Comparison of ENCODE assay signal across 11 cellular contexts in the genomic region with DNA sequence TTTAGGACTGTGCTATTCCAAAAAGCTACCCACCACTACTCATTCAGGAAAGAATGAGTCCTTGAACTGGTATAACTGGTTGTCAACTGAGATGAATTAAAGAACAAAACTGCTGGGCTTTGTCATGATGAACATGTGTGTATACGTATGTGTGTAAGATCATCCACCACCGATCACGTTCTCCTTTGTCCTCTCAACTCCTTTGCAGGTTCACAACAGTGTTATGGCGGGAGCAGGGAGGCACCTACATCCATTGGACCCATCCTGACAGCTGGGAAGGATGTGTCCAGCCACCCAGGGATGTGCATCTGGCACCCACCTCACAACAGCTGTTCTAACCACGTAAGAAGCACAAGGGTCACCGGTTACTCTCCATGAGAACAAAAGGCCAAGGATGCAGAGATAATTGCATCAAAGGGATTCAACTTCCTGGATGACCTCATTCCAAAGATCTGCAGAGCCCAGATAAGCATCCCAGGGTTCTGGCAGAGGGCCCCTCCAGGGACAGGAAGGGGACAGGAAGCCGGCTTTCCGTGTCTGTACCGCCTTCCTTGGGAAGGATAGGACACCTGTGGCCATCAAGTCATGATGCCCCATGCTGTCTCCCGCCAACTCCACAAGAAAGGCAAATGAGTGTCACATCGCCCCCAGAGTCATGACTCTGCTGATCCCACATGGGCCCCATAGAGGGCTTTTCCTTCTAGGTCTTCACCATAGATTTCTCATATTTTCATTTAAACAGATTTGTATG.
DNase-seq lines count a peak whose midpoint lies in the region; ATAC-seq, FAIRE-seq and TF ChIP-seq lines count a peak whose summit lies in the region.
"Had no signal": no experiment of that assay in that cellular context is flagged by ENCODE, and none has a peak within 500 bp of the region (broad histone marks: within the 10 kb centered on the region; RNA-seq: fewer than 3 reads in every experiment).

No MANE protein-coding gene starts in this region.

- DNase-seq in NCI-H82 (lab: John Stamatoyannopoulos, UW) = peak; percentile 58
- no peak for DNase-seq in NCI-H82 treated with DMSO at 0.1 percent for 48 hours (lab: John Stamatoyannopoulos, UW; ENCODE audit: unreplicated experiment)
- DNase-seq in astrocyte (ENCODE audit: low read depth) = peak; percentile 10
- peak; percentile 69 for DNase-seq in iPS DF 4.7 (ENCODE audit: extremely low read depth, low spot score)
- DNase-seq in upper lobe of right lung = no peak
- DNase-seq in 8988T = no peak
- DNase-seq: activated effector memory CD4-positive, alpha-beta T cell treated with Interleukin-2 at 50 U/mL for 16 hours; SW 1271 had no signal

- no peak for TF ChIP-seq CTCF in astrocyte (IDR thresholded peaks at IDR 0.05; ENCODE audit: insufficient read depth, low read depth, low read length)
- TF ChIP-seq CTCF in upper lobe of right lung (IDR thresholded peaks at IDR 0.05) = no peak

- H4K20me1 ChIP-seq in astrocyte (ENCODE audit: insufficient read depth, low read length) = no peaks in the 10 kb centered on the region

- H3K4me3 ChIP-seq in astrocyte (ENCODE audit: insufficient read depth, low read depth, low read length) = peak overlapping the region; percentile 9
- H3K4me3 ChIP-seq in upper lobe of right lung = no peak overlapping the region

- H3K36me3 ChIP-seq in astrocyte (ENCODE audit: insufficient read depth, low read length) (no peaks in the 10 kb centered on the region), upper lobe of right lung (no peaks in the 10 kb centered on the region)

- no peaks in the 10 kb centered on the region for H3K79me2 ChIP-seq in astrocyte (ENCODE audit: insufficient read depth, low read length)

- ATAC-seq in upper lobe of right lung (peak; percentile 71), HG02970 (IDR thresholded peaks at IDR 0.05; ENCODE audit: low FRiP score, unreplicated experiment) (no peak), HG03280 (IDR thresholded peaks at IDR 0.05; ENCODE audit: unreplicated experiment) (no peak)

- H3K4me2 ChIP-seq in astrocyte (ENCODE audit: low read length) = peak overlapping the region; percentile 57

- peaks cover 20% of the 10 kb centered on the region for H3K4me1 Mint-ChIP-seq in astrocyte (ENCODE audit: low read depth, unreplicated experiment)

- H2AFZ ChIP-seq in astrocyte (ENCODE audit: low read depth, low read length) = peak overlapping the region; percentile 16

- intact Hi-C loops in upper lobe of right lung (cut with DNase I) = no loop called here

- H3K4me1 ChIP-seq in astrocyte (ENCODE audit: insufficient read depth, low read length) = peaks cover 23% of the 10 kb centered on the region
- no peaks in the 10 kb centered on the region for H3K4me1 ChIP-seq in upper lobe of right lung

- no peaks in the 10 kb centered on the region for H3K27me3 ChIP-seq in astrocyte (ENCODE audit: insufficient read depth, low read length)
- H3K27me3 ChIP-seq in upper lobe of right lung = no peaks in the 10 kb centered on the region

- H3K27me3 Mint-ChIP-seq in astrocyte (ENCODE audit: low read depth, unreplicated experiment) = no peaks in the 10 kb centered on the region

- peak overlapping the region; percentile 3 for H3K27ac Mint-ChIP-seq in astrocyte (ENCODE audit: unreplicated experiment)

- H3K36me3 Mint-ChIP-seq in astrocyte (ENCODE audit: low read depth, unreplicated experiment) = no peaks in the 10 kb centered on the region

- no peaks in the 10 kb centered on the region for H3K9me3 ChIP-seq in astrocyte (ENCODE audit: insufficient read depth, low read depth, low read length)
- no peaks in the 10 kb centered on the region for H3K9me3 ChIP-seq in upper lobe of right lung

- H3K27ac ChIP-seq in astrocyte (ENCODE audit: low read depth, low read length) (peak overlapping the region; percentile 36), upper lobe of right lung (no peak overlapping the region)

- no peaks in the 10 kb centered on the region for H3K9me3 Mint-ChIP-seq in astrocyte (ENCODE audit: unreplicated experiment)

- FAIRE-seq in astrocyte (lab: Jason Lieb, UNC) = no peak
- FAIRE-seq: urothelium cell line had no signal

- H3K4me3 Mint-ChIP-seq in astrocyte (ENCODE audit: unreplicated experiment) = no peak overlapping the region

- H3K9ac ChIP-seq in astrocyte (ENCODE audit: low read length) = no peak overlapping the region

Comparison
In these comparisons a context has a peak if more than half of its experiments do, and no peak if none do; other contexts are left out.
1. DNase-seq: peak in NCI-H82 (single experiment), astrocyte (single experiment) and iPS DF 4.7 (single experiment); none in NCI-H82 treated with DMSO at 0.1 percent for 48 hours (single experiment), upper lobe of right lung (single experiment) and 8988T (single experiment).